In genomic region chr4:77465271-77465670, GRCh38 we compare ENCODE assay signal across 9 cellular contexts.
DNase-seq lines count a peak whose midpoint lies in the region; ATAC-seq and TF ChIP-seq lines count a peak whose summit lies in the region.
"Had no signal": no experiment of that assay in that cellular context is flagged by ENCODE, and none has a peak within 500 bp of the region (broad histone marks: within the 10 kb centered on the region; RNA-seq: fewer than 3 reads in every experiment).

No MANE protein-coding gene starts in this region.

- no peak for DNase-seq in BJ (ENCODE audit: low read depth)
- DNase-seq in GM23338 (ENCODE audit: low spot score), result peak; percentile 52
- DNase-seq in activated naive CD8-positive, alpha-beta T cell treated with anti-CD3 and anti-CD28 coated beads, Interleukin-2, amount 50 U/mL, for 24 hours, result peak; percentile 52
- DNase-seq in mesendoderm, result peak; percentile 31
- no peak for DNase-seq in NCI-H1105 treated with DMSO at 0.1 percent for 48 hours (lab: John Stamatoyannopoulos, UW)
- no peak for DNase-seq in suprapubic skin (ENCODE audit: low spot score in 2 of 2)

- no peak overlapping the region for H3K4me2 ChIP-seq in GM23338
- H3K4me2 ChIP-seq in mesendoderm (ENCODE audit: low read length), result no peak overlapping the region

- TF ChIP-seq POLR2A in suprapubic skin (IDR thresholded peaks at IDR 0.05), result no peak

- H3K27ac ChIP-seq in GM23338 (ENCODE audit: low read depth), result no peak overlapping the region
- H3K27ac ChIP-seq in mesendoderm (ENCODE audit: low read depth, low read length), result no peak overlapping the region
- H3K27ac ChIP-seq in suprapubic skin, result no peak overlapping the region

- TF ChIP-seq EP300 in suprapubic skin (IDR thresholded peaks at IDR 0.05), result no peak

- H3K9me2 ChIP-seq in GM23338 (ENCODE audit: insufficient read depth), result no peaks in the 10 kb centered on the region

- H3K4me1 ChIP-seq in GM23338 (ENCODE audit: insufficient read depth) (no peaks in the 10 kb centered on the region), mesendoderm (ENCODE audit: control insufficient read depth, low read depth, low read length) (no peaks in the 10 kb centered on the region), suprapubic skin (no peaks in the 10 kb centered on the region)

- H3K9me3 Mint-ChIP-seq in GM23338, result peaks cover 57% of the 10 kb centered on the region
- no peaks in the 10 kb centered on the region for H3K9me3 Mint-ChIP-seq in activated naive CD8-positive, alpha-beta T cell treated with anti-CD3 and anti-CD28 coated beads, Interleukin-2, amount 50 U/mL, for 24 hours

- no peaks in the 10 kb centered on the region for H3F3A ChIP-seq in GM23338 (replicated peaks; ENCODE audit: low read depth)

- no peaks in the 10 kb centered on the region for H3K9me3 ChIP-seq in suprapubic skin

- CTCF ChIA-PET in BJ (lab: Yijun Ruan, JAX), result interaction anchor here (0.5 to 4.0 kb wide), 15 partner anchors 8 to 233 kb away, joined by 3 to 73 read pairs (median 4); partner anchors contain the start of gene CXCL13

- H2AK5ac ChIP-seq in mesendoderm (ENCODE audit: low read length), result no peak overlapping the region

- H2BK120ac ChIP-seq in mesendoderm (ENCODE audit: low read depth, low read length), result no peak overlapping the region

- no peak overlapping the region for H2BK5ac ChIP-seq in mesendoderm (ENCODE audit: low read length)

- no peak overlapping the region for H3K4me3 ChIP-seq in BJ (ENCODE audit: low read depth, low read length)
- no peak overlapping the region for H3K4me3 ChIP-seq in GM23338
- no peak overlapping the region for H3K4me3 ChIP-seq in mesendoderm (ENCODE audit: low read length)
- no peak overlapping the region for H3K4me3 ChIP-seq in suprapubic skin

- no peak overlapping the region for H3K9ac ChIP-seq in mesendoderm (ENCODE audit: low read length)

- no peak overlapping the region for H3K4ac ChIP-seq in mesendoderm (ENCODE audit: low read depth, low read length)

- no peaks in the 10 kb centered on the region for H3K27me3 ChIP-seq in BJ (ENCODE audit: control insufficient read depth, insufficient read depth, low read length)
- H3K27me3 ChIP-seq in GM23338 (ENCODE audit: insufficient read depth), result no peaks in the 10 kb centered on the region
- no peaks in the 10 kb centered on the region for H3K27me3 ChIP-seq in mesendoderm (ENCODE audit: insufficient read depth, low read length, poor library complexity)
- H3K27me3 ChIP-seq in suprapubic skin, result no peaks in the 10 kb centered on the region

- ATAC-seq in GM23338 (peak; percentile 81), GM19455 (IDR thresholded peaks at IDR 0.05; ENCODE audit: unreplicated experiment) (no peak), GM21528 (IDR thresholded peaks at IDR 0.05; ENCODE audit: low FRiP score, unreplicated experiment) (no peak)
- ATAC-seq in activated naive CD8-positive, alpha-beta T cell treated with anti-CD3 and anti-CD28 coated beads, Interleukin-2, amount 50 U/mL, for 24 hours, result peak; percentile 82

- H3K27me3 Mint-ChIP-seq in GM23338 (ENCODE audit: insufficient read depth, low read depth, poor library complexity), result peaks cover 2% of the 10 kb centered on the region
- H3K27me3 Mint-ChIP-seq in activated naive CD8-positive, alpha-beta T cell treated with anti-CD3 and anti-CD28 coated beads, Interleukin-2, amount 50 U/mL, for 24 hours, result peaks cover 8% of the 10 kb centered on the region

- H3K23ac ChIP-seq in mesendoderm (ENCODE audit: low read length), result no peak overlapping the region

- H3K36me3 Mint-ChIP-seq in GM23338 (ENCODE audit: low read depth), result peaks cover 18% of the 10 kb centered on the region
- no peaks in the 10 kb centered on the region for H3K36me3 Mint-ChIP-seq in activated naive CD8-positive, alpha-beta T cell treated with anti-CD3 and anti-CD28 coated beads, Interleukin-2, amount 50 U/mL, for 24 hours (ENCODE audit: low read depth)

- no peaks in the 10 kb centered on the region for H4K20me1 ChIP-seq in GM23338 (replicated peaks; ENCODE audit: insufficient read depth)

- H3K18ac ChIP-seq in mesendoderm (ENCODE audit: low read length), result no peak overlapping the region

- no peak overlapping the region for H4K5ac ChIP-seq in mesendoderm (ENCODE audit: low read length)

- no peak overlapping the region for H2BK15ac ChIP-seq in mesendoderm (replicated peaks; ENCODE audit: low read depth)

- no peak overlapping the region for H4K8ac ChIP-seq in mesendoderm (ENCODE audit: low read depth, low read length)

- H3K36me3 ChIP-seq in BJ (ENCODE audit: control insufficient read depth, insufficient read depth, low read length) (no peaks in the 10 kb centered on the region), GM23338 (ENCODE audit: insufficient read depth) (no peaks in the 10 kb centered on the region), mesendoderm (ENCODE audit: control insufficient read depth, insufficient read depth, low read length) (no peaks in the 10 kb centered on the region), suprapubic skin (no peaks in the 10 kb centered on the region)

- H3K27ac Mint-ChIP-seq in GM23338, result no peak overlapping the region
- H3K27ac Mint-ChIP-seq in activated naive CD8-positive, alpha-beta T cell treated with anti-CD3 and anti-CD28 coated beads, Interleukin-2, amount 50 U/mL, for 24 hours, result peak overlapping the region; percentile 28
- H3K27ac Mint-ChIP-seq: nephron had no signal

- TF ChIP-seq CTCF in BJ (IDR thresholded peaks at IDR 0.05; ENCODE audit: insufficient read depth, low read depth, low read length), result peak; percentile 47
- TF ChIP-seq CTCF in GM23338 (conservative IDR thresholded peaks at IDR 0.05; ENCODE audit: low read depth in 2 of 2), result peak; percentile 63 to 72
- TF ChIP-seq CTCF in suprapubic skin (IDR thresholded peaks at IDR 0.05), result no peak

- H3K79me2 ChIP-seq in GM23338 (replicated peaks; ENCODE audit: insufficient read depth), result no peaks in the 10 kb centered on the region
- no peaks in the 10 kb centered on the region for H3K79me2 ChIP-seq in mesendoderm (ENCODE audit: control insufficient read depth, insufficient read depth, low read length)

- H3K56ac ChIP-seq in mesendoderm (ENCODE audit: low read length), result no peak overlapping the region

- H3K4me1 Mint-ChIP-seq in GM23338, result no peaks in the 10 kb centered on the region; the same call in 2 of the 3 replicates
- peaks cover 2% of the 10 kb centered on the region for H3K4me1 Mint-ChIP-seq in activated naive CD8-positive, alpha-beta T cell treated with anti-CD3 and anti-CD28 coated beads, Interleukin-2, amount 50 U/mL, for 24 hours
- H3K4me1 Mint-ChIP-seq: nephron had no signal

- H3K79me1 ChIP-seq in mesendoderm (ENCODE audit: low read length), result no peaks in the 10 kb centered on the region

- H2AFZ ChIP-seq in GM23338, result no peak overlapping the region

- WGBS in mesendoderm (ENCODE audit: extremely low coverage, insufficient coverage, low lambda C conversion rate), result no CpG with 5 or more reads among the region's 2 CpGs
- 83% methylated on average over 2 of the region's 2 CpGs for WGBS in suprapubic skin

- no peak overlapping the region for H3K4me3 Mint-ChIP-seq in GM23338
- no peak overlapping the region for H3K4me3 Mint-ChIP-seq in activated naive CD8-positive, alpha-beta T cell treated with anti-CD3 and anti-CD28 coated beads, Interleukin-2, amount 50 U/mL, for 24 hours
- H3K4me3 Mint-ChIP-seq: nephron had no signal

- POLR2A ChIA-PET in BJ (lab: Charles Lee), result no interaction called here

TF ChIP-seq in GM23338, 12 proteins besides CTCF, POLR2A, EP300 and RAD21 (continues in another document):
- TF ChIP-seq ZNF114 (CRISPR knock-in tag; IDR thresholded peaks at IDR 0.05) (no peak), CREB1 (CRISPR knock-in tag; IDR thresholded peaks at IDR 0.05; ENCODE audit: low read depth) (no peak), POLR2AphosphoS5 (IDR thresholded peaks at IDR 0.05; ENCODE audit: low read depth) (no peak)

Comparison
In these comparisons a context has a peak if more than half of its experiments do, and no peak if none do; other contexts are left out.
1. DNase-seq: peak in GM23338 (single experiment), activated naive CD8-positive, alpha-beta T cell treated with anti-CD3 and anti-CD28 coated beads, Interleukin-2, amount 50 U/mL, for 24 hours (single experiment) and mesendoderm (single experiment); none in BJ (single experiment), NCI-H1105 treated with DMSO at 0.1 percent for 48 hours (single experiment) and suprapubic skin (0 of 2).
2. CTCF ChIP-seq: peak in BJ (single experiment) and GM23338 (2 of 2); none in suprapubic skin (0 of 2).
3. ATAC-seq: peak in GM23338 (single experiment) and activated naive CD8-positive, alpha-beta T cell treated with anti-CD3 and anti-CD28 coated beads, Interleukin-2, amount 50 U/mL, for 24 hours (single experiment); none in GM19455 (single experiment) and GM21528 (single experiment).